18 cellular contexts compared by ENCODE assay signal in the genomic region with DNA sequence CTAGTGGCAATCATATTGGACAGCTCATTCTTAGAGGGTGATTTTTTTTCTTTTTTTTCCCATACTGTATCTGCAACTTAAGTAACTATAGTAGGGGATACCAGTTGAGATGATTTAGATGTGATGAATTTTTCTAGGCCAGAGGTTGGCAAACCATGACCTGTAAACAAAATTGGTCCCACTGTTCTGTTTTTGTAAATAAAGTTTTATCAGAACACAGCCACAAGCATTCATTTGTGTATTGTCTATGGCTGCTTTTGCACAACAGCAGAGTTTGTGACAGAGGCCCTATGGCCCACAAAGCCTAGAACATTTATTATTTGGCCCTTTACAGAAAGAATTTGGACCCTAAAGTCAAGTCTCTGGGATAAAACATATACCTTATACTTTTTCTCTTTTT. TPM values are rescaled to one million over a fixed set of nuclear protein-coding genes. Genes with fewer than 3 reads are reported as not detected.
DNase-seq lines count a peak whose midpoint lies in the region; ATAC-seq, FAIRE-seq and TF ChIP-seq lines count a peak whose summit lies in the region.
"Had no signal": no experiment of that assay in that cellular context is flagged by ENCODE, and none has a peak within 500 bp of the region (broad histone marks: within the 10 kb centered on the region; RNA-seq: fewer than 3 reads in every experiment).

No MANE protein-coding gene starts in this region.

- H4K20me1 ChIP-seq in PC-9 (ENCODE audit: insufficient read depth): no peaks in the 10 kb centered on the region
- H4K20me1 ChIP-seq in GM12878 (ENCODE audit: control insufficient read depth, insufficient read depth): no peaks in the 10 kb centered on the region

- no peak for DNase-seq in activated naive CD8-positive, alpha-beta T cell treated with anti-CD3 and anti-CD28 coated beads, Interleukin-2, amount 50 U/mL, for 24 hours
- DNase-seq in PC-9: no peak
- DNase-seq in GM12878 (ENCODE audit: low read depth, low spot score): no peak
- DNase-seq in natural killer cell: no peak
- no peak for DNase-seq in DMS53 (lab: John Stamatoyannopoulos, UW)
- DNase-seq: Calu3; CD8-positive, alpha-beta T cell; DMS 273 treated with DMSO at 0.1 percent for 48 hours; HCEC 1CT; IMR-90 had no signal

- H3K27me3 ChIP-seq in PC-9 (ENCODE audit: insufficient read depth, low read depth) (no peaks in the 10 kb centered on the region), GM12878 (replicated peaks in 1 of 2; ENCODE audit: control insufficient read depth in 2 of 2, insufficient read depth in 2 of 2, low read length in 1 of 2) (no peaks in the 10 kb centered on the region)
- H3K27me3 ChIP-seq: BLaER1 treated with 17β-estradiol and CSF1 and Interleukin-3, amounts not matched to agents 10 nM and 100 nM had no signal

- SMC1A ChIA-PET in GM12878 (lab: Charles Lee; ENCODE audit: uncharacterized antibody, unreplicated experiment): no interaction called here

- H3K27me3 Mint-ChIP-seq in activated naive CD8-positive, alpha-beta T cell: no peaks in the 10 kb centered on the region
- no peaks in the 10 kb centered on the region for H3K27me3 Mint-ChIP-seq in activated naive CD8-positive, alpha-beta T cell treated with anti-CD3 and anti-CD28 coated beads, Interleukin-2, amount 50 U/mL, for 24 hours
- H3K27me3 Mint-ChIP-seq in natural killer cell (ENCODE audit: low read depth in 2 of 2): no peaks in the 10 kb centered on the region
- H3K27me3 Mint-ChIP-seq: B cell had no signal

- H3K27ac ChIP-seq in PC-9: 0 out of 2 replicates have a peak overlapping the region, but pooled peaks have one; percentile 10
- H3K27ac ChIP-seq in GM12878 (ENCODE audit: control insufficient read depth, insufficient read depth): no peak overlapping the region
- H3K27ac ChIP-seq: HL-60 had no signal

- TF ChIP-seq RAD21 in GM12878 (IDR thresholded peaks at IDR 0.05; ENCODE audit: insufficient read depth, low read depth, low read length): no peak

- peaks cover 49% of the 10 kb centered on the region for H3F3A ChIP-seq in PC-9 (ENCODE audit: insufficient read depth, low read depth)

- no peak overlapping the region for H2AFZ ChIP-seq in PC-9
- no peak overlapping the region for H2AFZ ChIP-seq in GM12878 (ENCODE audit: control insufficient read depth, low read depth, low read length)
- H2AFZ ChIP-seq: GM23338 had no signal

- no peak overlapping the region for H3K9ac ChIP-seq in GM12878 (ENCODE audit: control insufficient read depth, insufficient read depth, low read length)
- H3K9ac ChIP-seq: BLaER1 treated with 17β-estradiol and CSF1 and Interleukin-3, amounts not matched to agents 10 nM and 100 nM had no signal

- BruUV-seq in PC-9 (replicated peaks; lab: Mats Ljungman, UMichigan): no TSS peak
- no TSS peak for BruUV-seq in GM12878 (replicated peaks; lab: Mats Ljungman, UMichigan)

- TF ChIP-seq CTCF in PC-9 (conservative IDR thresholded peaks at IDR 0.05): no peak
- TF ChIP-seq CTCF in GM12878 (IDR thresholded peaks at IDR 0.05 in 2 of 3, conservative IDR thresholded peaks at IDR 0.05 in 1 of 3; ENCODE audit: control insufficient read depth in 2 of 3, extremely low read depth in 1 of 3, insufficient read depth in 1 of 3, low read depth in 3 of 3, low read length in 3 of 3): no peak
- TF ChIP-seq CTCF in natural killer cell (IDR thresholded peaks at IDR 0.05): no peak

- no peak for FAIRE-seq in GM12878 (lab: Jason Lieb, UNC)
- FAIRE-seq: G401.6, GM12892, H54 had no signal

- H3K4me2 ChIP-seq in PC-9 (no peak overlapping the region), GM12878 (ENCODE audit: control insufficient read depth, insufficient read depth) (no peak overlapping the region)
- H3K4me2 ChIP-seq: GM23338 had no signal

- H3K9me3 ChIP-seq in PC-9 (ENCODE audit: insufficient read depth, low read depth) (no peaks in the 10 kb centered on the region), GM12878 (replicated peaks; ENCODE audit: control insufficient read depth, insufficient read depth, low read length) (no peaks in the 10 kb centered on the region)

- POLR2A ChIA-PET in PC-9 (lab: Charles Lee; ENCODE audit: unreplicated experiment) (interaction anchor here (0.7 kb wide), 1 partner anchor 97 kb away, joined by 11 read pairs; no protein-coding TSS in a partner anchor), GM12878 (lab: Charles Lee) (interaction anchor here (0.6 kb wide), 2 partner anchors 34 to 208 kb away, joined by 3 to 11 read pairs; no protein-coding TSS in a partner anchor)

- H3K9me3 Mint-ChIP-seq in activated naive CD8-positive, alpha-beta T cell (ENCODE audit: low read depth): no peaks in the 10 kb centered on the region
- H3K9me3 Mint-ChIP-seq in activated naive CD8-positive, alpha-beta T cell treated with anti-CD3 and anti-CD28 coated beads, Interleukin-2, amount 50 U/mL, for 24 hours: peaks cover 8% of the 10 kb centered on the region
- H3K9me3 Mint-ChIP-seq in natural killer cell: no peaks in the 10 kb centered on the region
- H3K9me3 Mint-ChIP-seq: CD8-positive, alpha-beta T cell; GM23338 had no signal

- H3K4me1 ChIP-seq in PC-9 (replicated peaks; ENCODE audit: insufficient read depth) (peaks cover 25% of the 10 kb centered on the region), GM12878 (ENCODE audit: control insufficient read depth, insufficient read depth, low read length) (no peaks in the 10 kb centered on the region)

- peaks cover 33% of the 10 kb centered on the region for H3K4me1 Mint-ChIP-seq in activated naive CD8-positive, alpha-beta T cell (ENCODE audit: low read depth)
- peaks cover 53% of the 10 kb centered on the region for H3K4me1 Mint-ChIP-seq in activated naive CD8-positive, alpha-beta T cell treated with anti-CD3 and anti-CD28 coated beads, Interleukin-2, amount 50 U/mL, for 24 hours
- H3K4me1 Mint-ChIP-seq in natural killer cell: peaks cover 31 to 39% of the 10 kb centered on the region in 2 donors

- no peak for ATAC-seq in activated naive CD8-positive, alpha-beta T cell treated with anti-CD3 and anti-CD28 coated beads, Interleukin-2, amount 50 U/mL, for 24 hours
- ATAC-seq in GM12878 (no peak), natural killer cell (no peak)
- ATAC-seq: CD8-positive, alpha-beta T cell; GM23338 had no signal

- H3K9me2 ChIP-seq in PC-9 (ENCODE audit: insufficient read depth): no peaks in the 10 kb centered on the region

- H3K4me3 ChIP-seq in PC-9: no peak overlapping the region
- H3K4me3 ChIP-seq in GM12878: no peak overlapping the region
- H3K4me3 ChIP-seq: BLaER1 treated with 17β-estradiol and CSF1 and Interleukin-3, amounts not matched to agents 10 nM and 100 nM; GM23338 had no signal

- CTCF ChIA-PET in PC-9 (lab: Charles Lee): no interaction called here
- CTCF ChIA-PET in GM12878 (lab: Yijun Ruan, JAX): no interaction called here

- H3K79me2 ChIP-seq in PC-9 (ENCODE audit: low read depth) (peaks cover 19% of the 10 kb centered on the region), GM12878 (ENCODE audit: control insufficient read depth, insufficient read depth, low read length) (peaks cover 7% of the 10 kb centered on the region)

- H3K36me3 ChIP-seq in PC-9 (ENCODE audit: low read depth) (no peaks in the 10 kb centered on the region), GM12878 (ENCODE audit: control insufficient read depth in 2 of 2, insufficient read depth in 2 of 2, low read length in 1 of 2) (no peaks in the 10 kb centered on the region)

- intact Hi-C loops in PC-9 (cut with micrococcal nuclease; ENCODE audit: unreplicated experiment): no loop called here
- intact Hi-C loops in GM12878 (cut with micrococcal nuclease; ENCODE audit: unreplicated experiment): no loop called here
- intact Hi-C loops in natural killer cell (cut with micrococcal nuclease): no loop called here

- no peak for TF ChIP-seq EP300 in GM12878 (IDR thresholded peaks at IDR 0.05; ENCODE audit: borderline replicate concordance in 1 of 2, control insufficient read depth in 1 of 2, low read depth in 2 of 2, low read length in 2 of 2)

- peak overlapping the region; percentile 64 for H3K27ac Mint-ChIP-seq in activated naive CD8-positive, alpha-beta T cell
- H3K27ac Mint-ChIP-seq in activated naive CD8-positive, alpha-beta T cell treated with anti-CD3 and anti-CD28 coated beads, Interleukin-2, amount 50 U/mL, for 24 hours: no peak overlapping the region
- no peak overlapping the region for H3K27ac Mint-ChIP-seq in natural killer cell
- H3K27ac Mint-ChIP-seq: B cell; CD8-positive, alpha-beta T cell; GM23338 had no signal

- no peak overlapping the region for H3K4me3 Mint-ChIP-seq in activated naive CD8-positive, alpha-beta T cell
- H3K4me3 Mint-ChIP-seq in activated naive CD8-positive, alpha-beta T cell treated with anti-CD3 and anti-CD28 coated beads, Interleukin-2, amount 50 U/mL, for 24 hours: no peak overlapping the region
- no peak overlapping the region for H3K4me3 Mint-ChIP-seq in natural killer cell
- H3K4me3 Mint-ChIP-seq: B cell; CD8-positive, alpha-beta T cell; GM23338 had no signal

- RAD21 ChIA-PET in GM12878 (lab: Charles Lee; ENCODE audit: unreplicated experiment): interaction anchor here (0.6 kb wide), 1 partner anchor 46 kb away, joined by 4 read pairs; no protein-coding TSS in a partner anchor

- peaks cover 2% of the 10 kb centered on the region for H3K36me3 Mint-ChIP-seq in activated naive CD8-positive, alpha-beta T cell
- H3K36me3 Mint-ChIP-seq in activated naive CD8-positive, alpha-beta T cell treated with anti-CD3 and anti-CD28 coated beads, Interleukin-2, amount 50 U/mL, for 24 hours (ENCODE audit: low read depth): peaks cover 13% of the 10 kb centered on the region
- H3K36me3 Mint-ChIP-seq in natural killer cell: no peaks in the 10 kb centered on the region
- H3K36me3 Mint-ChIP-seq: CD8-positive, alpha-beta T cell had no signal

- TF ChIP-seq POLR2A in GM12878 (IDR thresholded peaks at IDR 0.05; ENCODE audit: low read depth, low read length): no peak

- in situ Hi-C loops in GM12878 (cut with MboI): no loop called here

RNA-seq across cellular contexts. Expression of a gene that starts 11.4 kb away (rescaled TPM):
- total RNA-seq in PC-9 (2021) (46.8 and 65.3 TPM in 2 replicates), GM12878 (2014; rRNA removed) (64.5 and 66.1 TPM in 2 replicates), GM12878 (2014; rRNA removed; fragmentation: Illumina TruSeq; extraction: Trizol) (49.8 and 50.0 TPM in 2 replicates), GM12878 (2021) (91.3 and 94.2 TPM in 2 replicates), natural killer cell (100 to 1,000 TPM; 124 to 132 (median 128) TPM)
- 27.7 and 30.1 TPM in 2 replicates for total RNA-seq in GM12878 (2013; cell fraction: nucleolus; rRNA removed)
- 27.1 TPM for polyA plus RNA-seq in GM12878 (2011; ENCODE audit: low read depth)
- polyA plus RNA-seq in GM12878 (2011; rRNA removed) (47.8 and 52.2 TPM in 2 replicates), GM12878 (2014; fragmentation: Illumina TruSeq; extraction: Trizol) (74.8 and 82.5 TPM in 2 replicates), GM12878 (2014; fragmentation: Nextera tagmentation; extraction: Ambion mirVana) (10 to 100 TPM; 46.8 to 86.6 TPM), GM12878 (2014; rRNA removed) (69.1 and 73.0 TPM in 2 replicates), GM12878 (2016; fragmentation: Nextera tagmentation; extraction: Ambion mirVana) (100 to 1,000 TPM; 125 to 128 TPM)
- polyA plus RNA-seq in GM12878 (2011; cell fraction: cytosol; rRNA removed): 32.4 and 36.0 TPM in 2 replicates
- polyA plus RNA-seq in GM12878 (2011; cell fraction: nucleus; rRNA removed): 27.7 and 42.9 TPM in 2 replicates
- 57.0 and 69.3 TPM in 2 replicates for polyA plus RNA-seq in GM12878 (2012)
- polyA minus RNA-seq in GM12878 (2011; rRNA and poly(A)+ RNA removed): 35.5 and 38.3 TPM in 2 replicates
- polyA minus RNA-seq in GM12878 (2011; cell fraction: cytosol; rRNA and poly(A)+ RNA removed): 16.7 and 23.6 TPM in 2 replicates
- polyA minus RNA-seq in GM12878 (2011; cell fraction: nucleus; rRNA and poly(A)+ RNA removed): 20.7 and 36.2 TPM in 2 replicates

RNA-seq across cellular contexts. Expression of a gene that starts 51.7 kb away (rescaled TPM):
- total RNA-seq in PC-9 (2021) (49.7 and 67.6 TPM in 2 replicates), GM12878 (2014; rRNA removed) (46.7 and 58.0 TPM in 2 replicates), GM12878 (2014; rRNA removed; fragmentation: Illumina TruSeq; extraction: Trizol) (80.1 and 87.2 TPM in 2 replicates), GM12878 (2021) (47.7 and 49.4 TPM in 2 replicates), natural killer cell (100 to 1,000 TPM; 120 to 126 (median 122) TPM)
- total RNA-seq in GM12878 (2013; cell fraction: nucleolus; rRNA removed): 415 and 438 TPM in 2 replicates
- polyA plus RNA-seq in GM12878 (2011; ENCODE audit: low read depth): 15.2 TPM
- polyA plus RNA-seq in GM12878 (2011; rRNA removed) (60.2 and 86.4 TPM in 2 replicates), GM12878 (2014; fragmentation: Illumina TruSeq; extraction: Trizol) (73.9 and 93.3 TPM in 2 replicates), GM12878 (2014; fragmentation: Nextera tagmentation; extraction: Ambion mirVana) (10 to 100 TPM; 36.8 to 62.6 TPM), GM12878 (2014; rRNA removed) (28.6 and 31.5 TPM in 2 replicates), GM12878 (2016; fragmentation: Nextera tagmentation; extraction: Ambion mirVana) (10 to 100 TPM; 62.0 to 72.5 TPM)
- 12.5 and 20.0 TPM in 2 replicates for polyA plus RNA-seq in GM12878 (2011; cell fraction: cytosol; rRNA removed)
- polyA plus RNA-seq in GM12878 (2011; cell fraction: nucleus; rRNA removed): 81.1 and 95.0 TPM in 2 replicates
- polyA plus RNA-seq in GM12878 (2012): 33.0 and 33.7 TPM in 2 replicates
- 76.8 and 95.8 TPM in 2 replicates for polyA minus RNA-seq in GM12878 (2011; rRNA and poly(A)+ RNA removed)
- polyA minus RNA-seq in GM12878 (2011; cell fraction: cytosol; rRNA and poly(A)+ RNA removed): 18.6 and 21.8 TPM in 2 replicates
- polyA minus RNA-seq in GM12878 (2011; cell fraction: nucleus; rRNA and poly(A)+ RNA removed): 72.4 and 134 TPM in 2 replicates
